8 cellular contexts compared by ENCODE assay signal in genomic region chr9:16191691-16192402, GRCh38.
A peak's percentile ranks its signal among the peaks of the same experiment; 100 is the strongest.
DNase-seq lines count a peak whose midpoint lies in the region; ATAC-seq lines count a peak whose summit lies in the region.

No MANE protein-coding gene starts in this region.

- H3K9me3 Mint-ChIP-seq in activated naive CD8-positive, alpha-beta T cell (ENCODE audit: low read depth), result peaks cover 6% of the 10 kb centered on the region

- H3K4me1 Mint-ChIP-seq in activated naive CD8-positive, alpha-beta T cell (ENCODE audit: low read depth), result peaks cover 6% of the 10 kb centered on the region

- peak; percentile 92 for ATAC-seq in HG02610 (IDR thresholded peaks at IDR 0.05; ENCODE audit: unreplicated experiment)
- ATAC-seq in left ventricle myocardium superior, result peak; percentile 98

- H3K4me3 Mint-ChIP-seq in activated naive CD8-positive, alpha-beta T cell, result peak overlapping the region; percentile 40

- no peaks in the 10 kb centered on the region for H3K27me3 Mint-ChIP-seq in activated naive CD8-positive, alpha-beta T cell

- no peak overlapping the region for H3K27ac Mint-ChIP-seq in activated naive CD8-positive, alpha-beta T cell

- peaks cover 2% of the 10 kb centered on the region for H3K36me3 Mint-ChIP-seq in activated naive CD8-positive, alpha-beta T cell

- intact Hi-C loops in left ventricle myocardium superior (cut with micrococcal nuclease), result no loop called here

- peak; percentile 69 for DNase-seq in activated CD4-positive, alpha-beta T cell treated with anti-CD3 and anti-CD28 coated beads for 48 hours
- no peak for DNase-seq in activated CD4-positive, alpha-beta T cell treated with anti-CD3 and anti-CD28 coated beads for 4 hours
- DNase-seq in NCI-H2196 treated with DMSO at 0.1 percent for 48 hours (lab: John Stamatoyannopoulos, UW; ENCODE audit: unreplicated experiment), result peak; percentile 10
- DNase-seq in left ventricle myocardium superior, result peak; percentile 89
- DNase-seq in retina, result peak; percentile 87
- no peak for DNase-seq in NOMO-1 treated with dmso at 0.1 percent for 144 hours (lab: John Stamatoyannopoulos, UW; ENCODE audit: unreplicated experiment)

Comparison
In these comparisons a context has a peak if more than half of its experiments do, and no peak if none do; other contexts are left out.
1. DNase-seq: peak in activated CD4-positive, alpha-beta T cell treated with anti-CD3 and anti-CD28 coated beads for 48 hours (single experiment), NCI-H2196 treated with DMSO at 0.1 percent for 48 hours (single experiment), left ventricle myocardium superior (single experiment) and retina (single experiment); none in activated CD4-positive, alpha-beta T cell treated with anti-CD3 and anti-CD28 coated beads for 4 hours (0 of 2) and NOMO-1 treated with dmso at 0.1 percent for 144 hours (single experiment).